Comparison of ENCODE assay signal across 25 cellular contexts in genomic region chr11:110177057-110177397, GRCh38.
"Had no signal": no experiment of that assay in that cellular context is flagged by ENCODE, and none has a peak within 500 bp of the region (broad histone marks: within the 10 kb centered on the region; RNA-seq: fewer than 3 reads in every experiment).

No MANE protein-coding gene starts in this region.

- H3K9me3 ChIP-seq: Peyer's patch had no signal

- FAIRE-seq: astrocyte, TTC549 had no signal

- H3K27ac Mint-ChIP-seq: activated CD4-positive, alpha-beta memory T cell treated with anti-CD3 and anti-CD28 coated beads for 36 hours; activated CD4-positive, alpha-beta T cell treated with anti-CD3 and anti-CD28 coated beads, Interleukin-2, amount 10 ng/mL, durations not matched to agents 7 days and 5 days; activated naive CD4-positive, alpha-beta T cell treated with anti-CD3 and anti-CD28 coated beads for 36 hours; activated naive CD8-positive, alpha-beta T cell; activated T-helper 17 cell treated with anti-CD3 and anti-CD28 coated beads, Interleukin-2, amount 50 U/mL, for 72 hours; T-helper 17 cell had no signal

- H3K27ac ChIP-seq: brain microvascular endothelial cell, cardiac muscle cell, Peyer's patch, VCaP had no signal

- H3K9me3 Mint-ChIP-seq: activated CD4-positive, alpha-beta memory T cell treated with anti-CD3 and anti-CD28 coated beads for 36 hours; activated CD4-positive, alpha-beta T cell treated with anti-CD3 and anti-CD28 coated beads, Interleukin-2, amount 10 ng/mL, durations not matched to agents 7 days and 5 days; activated naive CD4-positive, alpha-beta T cell treated with anti-CD3 and anti-CD28 coated beads for 36 hours; activated T-helper 17 cell treated with anti-CD3 and anti-CD28 coated beads, Interleukin-2, amount 50 U/mL, for 72 hours had no signal

- H3K36me3 ChIP-seq: brain microvascular endothelial cell, cardiac muscle cell, Peyer's patch had no signal

- H3K4me3 Mint-ChIP-seq: activated CD4-positive, alpha-beta memory T cell treated with anti-CD3 and anti-CD28 coated beads for 36 hours; activated CD4-positive, alpha-beta T cell treated with anti-CD3 and anti-CD28 coated beads, Interleukin-2, amount 10 ng/mL, durations not matched to agents 7 days and 5 days; activated naive CD4-positive, alpha-beta T cell treated with anti-CD3 and anti-CD28 coated beads for 36 hours; activated naive CD8-positive, alpha-beta T cell; activated T-helper 17 cell treated with anti-CD3 and anti-CD28 coated beads, Interleukin-2, amount 50 U/mL, for 72 hours had no signal

- DNase-seq: activated CD4-positive, alpha-beta memory T cell treated with anti-CD3 and anti-CD28 coated beads for 36 hours; activated CD4-positive, alpha-beta T cell treated with anti-CD3 and anti-CD28 coated beads, Interleukin-2, amount 10 ng/mL, durations not matched to agents 7 days and 5 days; activated CD4-positive, CD25-positive, alpha-beta regulatory T cell; activated CD8-positive, alpha-beta memory T cell treated with anti-CD3 and anti-CD28 coated beads for 24 hours; activated gamma-delta T cell; activated naive CD4-positive, alpha-beta T cell treated with anti-CD3 and anti-CD28 coated beads for 36 hours; activated T-cell treated with anti-CD3 and anti-CD28 coated beads for 4 hours; activated T-cell treated with anti-CD3 and anti-CD28 coated beads, Interleukin-2, amount 50 U/mL, for 48 hours; amygdala; brain microvascular endothelial cell; NCI-H1417; NCI-H1694; NCI-H2029 treated with DMSO at 0.1 percent for 48 hours; NCI-H345; NCI-H510A; Peyer's patch; SHP77 treated with DMSO at 0.1 percent for 48 hours; T-helper 17 cell; T-helper 9 cell had no signal

- H3K36me3 Mint-ChIP-seq: activated CD4-positive, alpha-beta memory T cell treated with anti-CD3 and anti-CD28 coated beads for 36 hours; activated naive CD8-positive, alpha-beta T cell had no signal

- H3K4me3 ChIP-seq: cardiac muscle cell, Peyer's patch had no signal
